In genomic region chr15:64045774-64046346, GRCh38 we compare ENCODE assay signal across 8 cellular contexts. TPM values are rescaled to one million over a fixed set of nuclear protein-coding genes. Genes with fewer than 3 reads are reported as not detected.
A peak's percentile ranks its signal among the peaks of the same experiment; 100 is the strongest.
DNase-seq lines count a peak whose midpoint lies in the region; ATAC-seq lines count a peak whose summit lies in the region.

No MANE protein-coding gene starts in this region.

- H3K4me1 Mint-ChIP-seq in activated CD4-positive, alpha-beta memory T cell treated with anti-CD3 and anti-CD28 coated beads for 36 hours (ENCODE audit: low read depth): peaks cover 4% of the 10 kb centered on the region

- peak overlapping the region; percentile 58 for H3K4me3 ChIP-seq in rectal smooth muscle tissue (ENCODE audit: low read length)

- H3K27me3 ChIP-seq in rectal smooth muscle tissue (ENCODE audit: control insufficient read depth, insufficient read depth, low read length): no peaks in the 10 kb centered on the region

- DNase-seq in activated CD4-positive, alpha-beta memory T cell treated with anti-CD3 and anti-CD28 coated beads for 36 hours: peak; percentile 19
- DNase-seq in head of caudate nucleus: peak in 26 of 42 donors; percentile 9 to 68 (median 32)
- DNase-seq in NCI-H1436 treated with DMSO at 0.1 percent for 48 hours (lab: John Stamatoyannopoulos, UW): no peak
- no peak for DNase-seq in NCI-H1694 (lab: John Stamatoyannopoulos, UW)

- peak overlapping the region; percentile 14 for H3K9ac ChIP-seq in rectal smooth muscle tissue (ENCODE audit: low read length)

- ATAC-seq in GM18498 (IDR thresholded peaks at IDR 0.05; ENCODE audit: unreplicated experiment): peak; percentile 21
- ATAC-seq in HG02610 (IDR thresholded peaks at IDR 0.05; ENCODE audit: unreplicated experiment): peak; percentile 19
- no peak for ATAC-seq in GM18861 (IDR thresholded peaks at IDR 0.05; ENCODE audit: unreplicated experiment)

- POLR2A ChIA-PET in activated CD4-positive, alpha-beta memory T cell treated with anti-CD3 and anti-CD28 coated beads for 36 hours (lab: Charles Lee): interaction anchor here (1.3 to 1.9 kb wide), 3 partner anchors 36 to 100 kb away, joined by 4 to 6 read pairs (median 5); no protein-coding TSS in a partner anchor

- H3K27ac ChIP-seq in rectal smooth muscle tissue (ENCODE audit: low read depth, low read length): no peak overlapping the region

- H3K4me1 ChIP-seq in rectal smooth muscle tissue (ENCODE audit: control insufficient read depth, insufficient read depth, low read length): no peaks in the 10 kb centered on the region

- H3K4me3 Mint-ChIP-seq in activated CD4-positive, alpha-beta memory T cell treated with anti-CD3 and anti-CD28 coated beads for 36 hours: peak overlapping the region; percentile 44

- no peaks in the 10 kb centered on the region for H3K36me3 Mint-ChIP-seq in activated CD4-positive, alpha-beta memory T cell treated with anti-CD3 and anti-CD28 coated beads for 36 hours

- H3K9me3 Mint-ChIP-seq in activated CD4-positive, alpha-beta memory T cell treated with anti-CD3 and anti-CD28 coated beads for 36 hours: no peaks in the 10 kb centered on the region

- CTCF ChIA-PET in activated CD4-positive, alpha-beta memory T cell treated with anti-CD3 and anti-CD28 coated beads for 36 hours (lab: Charles Lee): interaction anchor here (0.7 to 10.7 kb wide), 49 partner anchors 10 to 579 kb away, joined by 3 to 160 read pairs (median 5); no protein-coding TSS in a partner anchor

- H3K27ac Mint-ChIP-seq in activated CD4-positive, alpha-beta memory T cell treated with anti-CD3 and anti-CD28 coated beads for 36 hours: no peak overlapping the region

- peaks cover 17% of the 10 kb centered on the region for H3K27me3 Mint-ChIP-seq in activated CD4-positive, alpha-beta memory T cell treated with anti-CD3 and anti-CD28 coated beads for 36 hours

- intact Hi-C loops in activated CD4-positive, alpha-beta memory T cell treated with anti-CD3 and anti-CD28 coated beads for 36 hours (cut with micrococcal nuclease): loop anchor here (1.0 to 10.0 kb wide), 6 partner anchors 37 to 294 kb away; partner anchors contain the start of gene HERC1
- intact Hi-C loops in head of caudate nucleus (cut with DNase I): loop anchor here (10.0 kb wide), 2 partner anchors 101 to 291 kb away; no protein-coding TSS in a partner anchor

- H3K36me3 ChIP-seq in rectal smooth muscle tissue (ENCODE audit: control insufficient read depth, insufficient read depth, low read length): no peaks in the 10 kb centered on the region

RNA-seq across cellular contexts. Expression of gene DAPK2, which starts 0.4 kb away (rescaled TPM):
- total RNA-seq in activated CD4-positive, alpha-beta memory T cell treated with anti-CD3 and anti-CD28 coated beads for 36 hours: under 1 TPM; 0.81 to 0.87 TPM

RNA-seq across cellular contexts. Expression of gene CIAO2A, which starts 47.8 kb away (rescaled TPM):
- 10 to 100 TPM; 95.4 to 97.4 TPM for total RNA-seq in activated CD4-positive, alpha-beta memory T cell treated with anti-CD3 and anti-CD28 coated beads for 36 hours

RNA-seq across cellular contexts. Expression of gene SNX1, which starts 49.9 kb away (rescaled TPM):
- 100 to 1,000 TPM in 1 of 2 experiments, 10 to 100 TPM in 1; 99.3 to 102 TPM for total RNA-seq in activated CD4-positive, alpha-beta memory T cell treated with anti-CD3 and anti-CD28 coated beads for 36 hours

Comparison
In these comparisons a context has a peak if more than half of its experiments do, and no peak if none do; other contexts are left out.
1. DNase-seq: peak in activated CD4-positive, alpha-beta memory T cell treated with anti-CD3 and anti-CD28 coated beads for 36 hours (single experiment) and head of caudate nucleus (26 of 42); none in NCI-H1436 treated with DMSO at 0.1 percent for 48 hours (single experiment) and NCI-H1694 (single experiment).